ENCODE assay signal across 8 cellular contexts in the genomic region with DNA sequence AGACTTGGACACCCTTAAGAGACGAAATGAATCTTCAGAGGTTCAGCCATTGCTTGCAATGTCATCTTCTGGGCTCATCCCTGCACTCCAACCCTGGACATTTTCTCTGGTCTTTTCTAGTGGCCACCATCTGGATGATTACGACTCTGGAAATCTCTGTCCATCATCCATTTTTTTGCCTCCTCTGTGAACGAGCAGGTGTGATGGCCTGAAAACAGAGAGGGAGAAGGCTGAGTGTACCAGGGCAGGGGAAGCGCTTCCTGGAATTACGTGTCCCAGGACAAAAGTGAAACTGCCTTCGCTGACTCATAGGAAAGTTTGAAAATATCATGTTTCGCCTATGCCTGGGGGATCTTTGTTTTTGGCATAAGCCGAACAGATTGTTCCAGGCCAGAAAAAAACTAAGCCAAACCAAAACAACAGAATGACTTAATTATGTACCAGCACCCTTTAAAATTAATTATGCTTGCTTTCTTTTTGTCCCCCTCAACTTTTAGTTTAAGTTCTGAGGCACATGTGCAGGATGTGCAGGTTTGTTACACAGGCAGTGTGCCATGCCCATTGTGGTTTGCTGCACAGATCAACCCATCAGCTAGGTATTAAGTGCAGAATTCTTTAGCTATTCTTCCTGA. TPM values are rescaled to one million over a fixed set of nuclear protein-coding genes. Genes with fewer than 3 reads are reported as not detected.
DNase-seq lines count a peak whose midpoint lies in the region; ATAC-seq and TF ChIP-seq lines count a peak whose summit lies in the region.

No MANE protein-coding gene starts in this region.

- DNase-seq in AG08396 (ENCODE audit: low spot score) = peak; percentile 85
- peak; percentile 89 to 93 for DNase-seq in PC-9
- peak; percentile 53 for DNase-seq in brain pericyte (ENCODE audit: low read depth, low spot score)
- DNase-seq in right lobe of liver = peak in 1 of 3 donors; percentile 45
- DNase-seq in thoracic aorta (ENCODE audit: low spot score) = no peak
- no peak for DNase-seq in Ammon's horn (ENCODE audit: low spot score)

- no peaks in the 10 kb centered on the region for H3K9me2 ChIP-seq in PC-9 (ENCODE audit: insufficient read depth)

- H3K27me3 ChIP-seq in PC-9 (ENCODE audit: insufficient read depth, low read depth) (no peaks in the 10 kb centered on the region), right lobe of liver (no peaks in the 10 kb centered on the region), thoracic aorta (replicated peaks; ENCODE audit: insufficient read depth) (no peaks in the 10 kb centered on the region)

- BruUV-seq in PC-9 (replicated peaks; lab: Mats Ljungman, UMichigan) = no TSS peak

- WGBS in right lobe of liver (ENCODE audit: insufficient coverage, low coverage, low lambda C conversion rate, missing lambda C conversion rate) = 14% methylated on average over 7 of the region's 8 CpGs

- ATAC-seq in GM21825 (IDR thresholded peaks at IDR 0.05; ENCODE audit: unreplicated experiment) (peak; percentile 41), right lobe of liver (peak; percentile 62 to 97 (median 84)), thoracic aorta (ENCODE audit: insufficient number of reproducible peaks, low FRiP score, low read depth) (peak; percentile 90), HG03159 (IDR thresholded peaks at IDR 0.05; ENCODE audit: unreplicated experiment) (no peak)

- H3K9me3 ChIP-seq in PC-9 (ENCODE audit: insufficient read depth, low read depth) (no peaks in the 10 kb centered on the region), right lobe of liver (no peaks in the 10 kb centered on the region), thoracic aorta (no peaks in the 10 kb centered on the region)

- H3F3A ChIP-seq in PC-9 (ENCODE audit: insufficient read depth, low read depth) = peaks cover 43% of the 10 kb centered on the region

- H3K36me3 ChIP-seq in PC-9 (ENCODE audit: low read depth) (no peaks in the 10 kb centered on the region), right lobe of liver (no peaks in the 10 kb centered on the region), thoracic aorta (no peaks in the 10 kb centered on the region)

- TF ChIP-seq POLR2A in right lobe of liver (IDR thresholded peaks at IDR 0.05) = peak; percentile 16

- H3K4me3 ChIP-seq in PC-9 (0 out of 2 replicates have a peak overlapping the region, but pooled peaks have one; percentile 5), right lobe of liver (no peak overlapping the region), thoracic aorta (peak overlapping the region; percentile 49)

- no peaks in the 10 kb centered on the region for H4K20me1 ChIP-seq in PC-9 (ENCODE audit: insufficient read depth)

- no peak overlapping the region for H2AFZ ChIP-seq in PC-9

- intact Hi-C loops in PC-9 (cut with micrococcal nuclease; ENCODE audit: unreplicated experiment) (loop anchor here (1.0 to 5.0 kb wide), 2 partner anchors 44 to 243 kb away; partner anchors contain the start of gene MARCHF6), right lobe of liver (cut with DNase I) (no loop called here)

- peak overlapping the region; percentile 83 for H3K27ac ChIP-seq in PC-9
- peak overlapping the region in 2 of 3 donors; percentile 52 to 54 for H3K27ac ChIP-seq in right lobe of liver
- peak overlapping the region; percentile 33 to 64 for H3K27ac ChIP-seq in thoracic aorta

- CTCF ChIA-PET in PC-9 (lab: Charles Lee) = no interaction called here

- H3K4me2 ChIP-seq in PC-9 = peak overlapping the region; percentile 57

- H3K4me1 ChIP-seq in PC-9 (replicated peaks; ENCODE audit: insufficient read depth) = peaks cover 56% of the 10 kb centered on the region
- no peaks in the 10 kb centered on the region for H3K4me1 ChIP-seq in right lobe of liver
- H3K4me1 ChIP-seq in thoracic aorta (ENCODE audit: control insufficient read depth in 1 of 2, low read depth in 2 of 2) = peaks cover 4 to 43% of the 10 kb centered on the region in 2 donors

- TF ChIP-seq CTCF in PC-9 (conservative IDR thresholded peaks at IDR 0.05) (no peak), right lobe of liver (IDR thresholded peaks at IDR 0.05) (no peak), thoracic aorta (IDR thresholded peaks at IDR 0.05) (no peak)

- H3K79me2 ChIP-seq in PC-9 (ENCODE audit: low read depth) = peaks cover 24% of the 10 kb centered on the region; the same call in 1 of the 2 replicates

- POLR2A ChIA-PET in PC-9 (lab: Charles Lee; ENCODE audit: unreplicated experiment) = no interaction called here

RNA-seq across cellular contexts. Expression of gene ANKRD33B, which starts 31.9 kb away (rescaled TPM):
- 32.1 and 37.4 TPM in 2 replicates for total RNA-seq in PC-9 (2021)
- total RNA-seq in right lobe of liver = 1 to 10 TPM in 1 of 6 experiments, under 1 TPM in 5; 0.16 to 1.3 (median 0.29) TPM
- 1 to 10 TPM; 4.9 to 5.7 TPM for total RNA-seq in thoracic aorta

Comparison
In these comparisons a context has a peak if more than half of its experiments do, and no peak if none do; other contexts are left out.
1. DNase-seq: peak in AG08396 (single experiment), PC-9 (2 of 2) and brain pericyte (single experiment); none in thoracic aorta (single experiment) and Ammon's horn (single experiment).
2. H3K4me3 ChIP-seq: peak in PC-9 (single experiment) and thoracic aorta (single experiment); none in right lobe of liver (0 of 3).
3. Peak in every context shown above with its lines, with median percentiles within 50 percentile points of each other: H3K27ac ChIP-seq.